8 cellular contexts compared by ENCODE assay signal in the genomic region with DNA sequence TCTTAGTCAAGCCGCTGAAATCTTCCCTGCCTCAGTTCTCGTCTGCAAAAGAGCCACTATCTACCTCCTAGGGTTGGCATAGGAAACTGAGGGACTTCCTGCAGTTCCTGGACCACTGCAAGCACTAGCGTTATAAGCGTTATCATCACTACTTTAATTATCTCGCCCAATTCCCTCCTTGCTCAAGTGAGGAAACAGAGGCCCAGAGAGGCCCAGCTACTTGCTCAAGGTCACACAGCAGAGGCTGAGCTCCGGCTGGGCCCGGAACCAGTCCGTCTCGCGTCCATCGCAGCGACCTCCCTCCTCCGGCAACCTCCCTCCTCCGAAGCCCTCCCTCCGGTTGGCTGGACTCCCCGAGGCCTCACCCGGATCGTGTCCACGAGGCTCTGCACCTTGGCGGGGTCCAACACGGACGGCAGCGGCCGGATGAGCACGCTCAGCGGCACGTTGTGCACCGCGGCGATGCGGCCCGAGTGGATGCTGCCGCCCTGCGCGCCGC. TPM values are rescaled to one million over a fixed set of nuclear protein-coding genes. Genes with fewer than 3 reads are reported as not detected.
DNase-seq lines count a peak whose midpoint lies in the region; ATAC-seq and TF ChIP-seq lines count a peak whose summit lies in the region.

No MANE protein-coding gene starts in this region.

- no peaks in the 10 kb centered on the region for H4K20me1 ChIP-seq in hepatocyte (ENCODE audit: insufficient read depth, poor library complexity, severe bottlenecking)

- ATAC-seq in GM19023 (IDR thresholded peaks at IDR 0.05; ENCODE audit: unreplicated experiment) (peak; percentile 23), HG03520 (IDR thresholded peaks at IDR 0.05; ENCODE audit: unreplicated experiment) (peak; percentile 32), omental fat pad (ENCODE audit: low FRiP score) (no peak)

- 4% methylated on average over 23 of the region's 36 CpGs for WGBS in hepatocyte (ENCODE audit: low lambda C conversion rate, missing lambda C conversion rate)
- WGBS in spleen, 5 donors, result 0 to 14% (median 8%) methylated on average over 9 to 36 of the region's 36 CpGs

- DNase-seq in hepatocyte (ENCODE audit: low spot score) (no peak), spleen (peak; percentile 89), NCI-H187 (lab: John Stamatoyannopoulos, UW) (no peak), NCI-H526 treated with DMSO at 0.1 percent for 48 hours (lab: John Stamatoyannopoulos, UW) (no peak), omental fat pad (ENCODE audit: low spot score) (no peak)

- H3K36me3 ChIP-seq in hepatocyte (replicated peaks; ENCODE audit: insufficient read depth, low read depth), result no peaks in the 10 kb centered on the region
- H3K36me3 ChIP-seq in spleen, result peaks cover 0 to 32% (median 14%) of the 10 kb centered on the region in 6 donors

- H3K4me3 Mint-ChIP-seq in activated naive CD4-positive, alpha-beta T cell treated with anti-CD3 and anti-CD28 coated beads, Interleukin-2, amount 50 U/mL, for 24 hours, result peak overlapping the region; percentile 87

- no peaks in the 10 kb centered on the region for H3K9me2 ChIP-seq in hepatocyte (replicated peaks; ENCODE audit: insufficient read depth)

- H3K9me3 ChIP-seq in hepatocyte (ENCODE audit: low read depth) (no peaks in the 10 kb centered on the region), spleen (peaks cover 0 to 2% (median 0%) of the 10 kb centered on the region in 8 donors)

- TF ChIP-seq POLR2A in spleen (IDR thresholded peaks at IDR 0.05), result no peak

- H3K4me2 ChIP-seq in hepatocyte, result peak overlapping the region; percentile 89

- peak overlapping the region; percentile 75 for H2AFZ ChIP-seq in hepatocyte

- H3K36me3 Mint-ChIP-seq in activated naive CD4-positive, alpha-beta T cell treated with anti-CD3 and anti-CD28 coated beads, Interleukin-2, amount 50 U/mL, for 24 hours, result peaks cover 7% of the 10 kb centered on the region

- peak overlapping the region; percentile 63 for H3K27ac Mint-ChIP-seq in activated naive CD4-positive, alpha-beta T cell treated with anti-CD3 and anti-CD28 coated beads, Interleukin-2, amount 50 U/mL, for 24 hours

- H3K27me3 ChIP-seq in hepatocyte, result peaks cover 12% of the 10 kb centered on the region
- peaks cover 0 to 21% (median 0%) of the 10 kb centered on the region in 7 donors for H3K27me3 ChIP-seq in spleen (replicated peaks in 1 of 7)

- peak overlapping the region; percentile 63 for H3K4me3 ChIP-seq in hepatocyte
- peak overlapping the region; percentile 49 to 93 (median 64) for H3K4me3 ChIP-seq in spleen

- TF ChIP-seq CTCF in hepatocyte (IDR thresholded peaks at IDR 0.05; ENCODE audit: poor library complexity) (no peak), spleen (IDR thresholded peaks at IDR 0.05 in 8 of 11, conservative IDR thresholded peaks at IDR 0.05 in 3 of 11) (no peak), omental fat pad (IDR thresholded peaks at IDR 0.05) (no peak)

- H3K4me1 ChIP-seq in hepatocyte (ENCODE audit: insufficient read depth) (peaks cover 10% of the 10 kb centered on the region), spleen (peaks cover 13 to 37% (median 28%) of the 10 kb centered on the region in 6 donors)

- peaks cover 25% of the 10 kb centered on the region for H3K4me1 Mint-ChIP-seq in activated naive CD4-positive, alpha-beta T cell treated with anti-CD3 and anti-CD28 coated beads, Interleukin-2, amount 50 U/mL, for 24 hours

- intact Hi-C loops in spleen (cut with DNase I; ENCODE audit: low total_unique reads), result no loop called here

- H3K27me3 Mint-ChIP-seq in activated naive CD4-positive, alpha-beta T cell treated with anti-CD3 and anti-CD28 coated beads, Interleukin-2, amount 50 U/mL, for 24 hours, result no peaks in the 10 kb centered on the region

- H3K27ac ChIP-seq in hepatocyte (peak overlapping the region; percentile 88), spleen (peak overlapping the region in 7 of 8 donors; percentile 58 to 93 (median 81))

- H3K9me3 Mint-ChIP-seq in activated naive CD4-positive, alpha-beta T cell treated with anti-CD3 and anti-CD28 coated beads, Interleukin-2, amount 50 U/mL, for 24 hours, result no peaks in the 10 kb centered on the region

- peaks cover 4% of the 10 kb centered on the region for H3K79me2 ChIP-seq in hepatocyte

RNA-seq across cellular contexts. Expression of gene SRXN1, which starts 0.3 kb away (rescaled TPM):
- total RNA-seq in hepatocyte, result 40.0 and 42.2 TPM in 2 replicates
- 26.9 and 39.6 TPM in 2 replicates for polyA plus RNA-seq in hepatocyte
- total RNA-seq in spleen, result 10 to 100 TPM; 10.6 to 31.3 (median 14.2) TPM
- polyA plus RNA-seq in spleen, result 10 to 100 TPM in 1 of 3 donors, 1 to 10 TPM in 2; 4.5 to 11.2 (median 7.0) TPM
- 10 to 100 TPM; 43.4 to 62.4 (median 48.5) TPM for total RNA-seq in omental fat pad

RNA-seq across cellular contexts. Expression of gene SCRT2, which starts 22.9 kb away (rescaled TPM):
- total RNA-seq in hepatocyte (not detected in 2 replicates), spleen (under 1 TPM in 1 of 7 donors, not detected in 6; 0.09 TPM), omental fat pad (not detected)
- polyA plus RNA-seq in hepatocyte (not detected in 2 replicates), spleen (not detected)

RNA-seq across cellular contexts. Expression of gene TCF15, which starts 42.6 kb away (rescaled TPM):
- total RNA-seq in hepatocyte (not detected in 2 replicates), spleen (under 1 TPM in 1 of 7 donors, not detected in 6; 0.22 TPM), omental fat pad (10 to 100 TPM in 1 of 4 donors, 1 to 10 TPM in 3; 1.2 to 13.2 (median 2.6) TPM)
- polyA plus RNA-seq in hepatocyte (not detected in 2 replicates), spleen (under 1 TPM in 2 of 3 donors, not detected in 1; 0.06 to 0.21 TPM)
